Comparison of ENCODE assay signal across 2 cellular contexts in genomic region chr2:203697202-203697601, GRCh38. TPM values are rescaled to one million over a fixed set of nuclear protein-coding genes. Genes with fewer than 3 reads are reported as not detected.
"Had no signal": no experiment of that assay in that cellular context is flagged by ENCODE, and none has a peak within 500 bp of the region (broad histone marks: within the 10 kb centered on the region; RNA-seq: fewer than 3 reads in every experiment).

No MANE protein-coding gene starts in this region.

RNA-seq across cellular contexts. Expression of gene CD28, which starts 9.2 kb away (rescaled TPM):
- total RNA-seq: cardiac muscle cell, RPMI7951 had no signal
- polyA plus RNA-seq: cardiac muscle cell had no signal
